ENCODE assay signal across 16 cellular contexts in genomic region chr17:76314392-76315227, GRCh38. TPM values are rescaled to one million over a fixed set of nuclear protein-coding genes. Genes with fewer than 3 reads are reported as not detected.
A peak's percentile ranks its signal among the peaks of the same experiment; 100 is the strongest.
DNase-seq lines count a peak whose midpoint lies in the region; ATAC-seq and TF ChIP-seq lines count a peak whose summit lies in the region.
"Had no signal": no experiment of that assay in that cellular context is flagged by ENCODE, and none has a peak within 500 bp of the region (broad histone marks: within the 10 kb centered on the region; RNA-seq: fewer than 3 reads in every experiment).

No MANE protein-coding gene starts in this region.

- no peaks in the 10 kb centered on the region for H3K9me3 Mint-ChIP-seq in activated T-cell treated with anti-CD3 and anti-CD28 coated beads, Interleukin-2, amount 50 U/mL, for 4 hours
- H3K9me3 Mint-ChIP-seq: activated naive CD8-positive, alpha-beta T cell treated with anti-CD3 and anti-CD28 coated beads, Interleukin-2, amount 10 ng/mL, durations not matched to agents 7 days and 5 days; neural crest cell had no signal

- H3K9me3 ChIP-seq in A673 (ENCODE audit: low read depth, low read length, poor library complexity, severe bottlenecking) (no peaks in the 10 kb centered on the region), SK-N-SH (no peaks in the 10 kb centered on the region), PC-9 (ENCODE audit: insufficient read depth, low read depth) (no peaks in the 10 kb centered on the region)
- H3K9me3 ChIP-seq: transverse colon had no signal

- H2AFZ ChIP-seq in SK-N-SH (ENCODE audit: low read depth) (no peak overlapping the region), PC-9 (no peak overlapping the region)

- H3K27me3 ChIP-seq in A673 (replicated peaks; ENCODE audit: insufficient read depth, low read depth, low read length, poor library complexity) (no peaks in the 10 kb centered on the region), SK-N-SH (ENCODE audit: insufficient read depth) (no peaks in the 10 kb centered on the region), PC-9 (ENCODE audit: insufficient read depth, low read depth) (no peaks in the 10 kb centered on the region)
- H3K27me3 ChIP-seq: transverse colon had no signal

- H3K27ac ChIP-seq in A673 (ENCODE audit: low read depth, low read length, poor library complexity, severe bottlenecking) (peak overlapping the region; percentile 57), SK-N-SH (ENCODE audit: low read depth in 2 of 2, low read length in 1 of 2) (peak overlapping the region in 1 of 2 experiments; percentile 26; a peak in 1 of 4 replicates), PC-9 (no peak overlapping the region)
- H3K27ac ChIP-seq: transverse colon had no signal

- intact Hi-C loops in A673 (cut with micrococcal nuclease; ENCODE audit: unreplicated experiment) (no loop called here), posterior vena cava (cut with DNase I) (no loop called here), PC-9 (cut with micrococcal nuclease; ENCODE audit: unreplicated experiment) (no loop called here)

- no peak for TF ChIP-seq CTCF in A673 (conservative IDR thresholded peaks at IDR 0.05; ENCODE audit: low read depth, low read length)
- TF ChIP-seq CTCF in SK-N-SH (IDR thresholded peaks at IDR 0.05): no peak
- no peak for TF ChIP-seq CTCF in fibroblast of villous mesenchyme (IDR thresholded peaks at IDR 0.05; ENCODE audit: insufficient read depth, low read depth, low read length)
- no peak for TF ChIP-seq CTCF in PC-9 (conservative IDR thresholded peaks at IDR 0.05)

- H3F3A ChIP-seq in SK-N-SH (replicated peaks; ENCODE audit: insufficient read depth) (peaks cover 10% of the 10 kb centered on the region), PC-9 (ENCODE audit: insufficient read depth, low read depth) (no peaks in the 10 kb centered on the region)

- no TSS peak for BruUV-seq in A673 (replicated peaks; lab: Mats Ljungman, UMichigan)
- BruUV-seq in PC-9 (replicated peaks; lab: Mats Ljungman, UMichigan): no TSS peak

- H3K4me2 ChIP-seq in SK-N-SH: 0 out of 2 replicates have a peak overlapping the region, but pooled peaks have one; percentile 1
- no peak overlapping the region for H3K4me2 ChIP-seq in PC-9

- DNase-seq in A673 (ENCODE audit: low spot score): peak; percentile 45
- DNase-seq in SK-N-SH: no peak
- peak; percentile 62 for DNase-seq in fibroblast of villous mesenchyme (ENCODE audit: low read depth)
- DNase-seq in posterior vena cava (ENCODE audit: low spot score): peak; percentile 71
- DNase-seq in stimulated activated CD4-positive, alpha-beta T cell treated with anti-CD3 and anti-CD28 coated beads, Interleukin-15, amount 100 ng/mL, for 24 hours: no peak
- no peak for DNase-seq in GM19238 (ENCODE audit: insufficient read length, low spot score)
- no peak for DNase-seq in PC-9
- DNase-seq in activated T-cell treated with anti-CD3 and anti-CD28 coated beads, Interleukin-2, amount 50 U/mL, for 4 hours: no peak
- DNase-seq: activated CD4-positive, alpha-beta T cell treated with anti-CD3 and anti-CD28 coated beads for 4 hours; activated naive CD8-positive, alpha-beta T cell treated with anti-CD3 and anti-CD28 coated beads, Interleukin-2, amount 10 ng/mL, durations not matched to agents 7 days and 5 days; COR-L47; foreskin melanocyte; H7; NCI-H1930; transverse colon had no signal

- H3K36me3 Mint-ChIP-seq in activated T-cell treated with anti-CD3 and anti-CD28 coated beads, Interleukin-2, amount 50 U/mL, for 4 hours (ENCODE audit: insufficient read depth): peaks cover 11% of the 10 kb centered on the region

- no peak for TF ChIP-seq EP300 in SK-N-SH (IDR thresholded peaks at IDR 0.05; ENCODE audit: borderline replicate concordance in 1 of 2, low read depth in 1 of 2, low read length in 1 of 2)

- H3K27me3 Mint-ChIP-seq in activated T-cell treated with anti-CD3 and anti-CD28 coated beads, Interleukin-2, amount 50 U/mL, for 4 hours (ENCODE audit: low read depth): no peaks in the 10 kb centered on the region
- H3K27me3 Mint-ChIP-seq: activated naive CD8-positive, alpha-beta T cell treated with anti-CD3 and anti-CD28 coated beads, Interleukin-2, amount 10 ng/mL, durations not matched to agents 7 days and 5 days had no signal

- H3K9ac ChIP-seq in SK-N-SH: no peak overlapping the region

- ATAC-seq in activated T-cell treated with anti-CD3 and anti-CD28 coated beads, Interleukin-2, amount 50 U/mL, for 4 hours: no peak

- TF ChIP-seq RAD21 in SK-N-SH (IDR thresholded peaks at IDR 0.05; ENCODE audit: low read length): no peak

- H3K36me3 ChIP-seq in A673 (ENCODE audit: insufficient read depth, low read length, poor library complexity, severe bottlenecking) (peaks cover 16% of the 10 kb centered on the region), SK-N-SH (replicated peaks in 1 of 2; ENCODE audit: control insufficient read depth in 1 of 2, insufficient read depth in 2 of 2, low read length in 1 of 2) (peaks cover 45 to 48% of the 10 kb centered on the region in 2 experiments), PC-9 (ENCODE audit: low read depth) (no peaks in the 10 kb centered on the region)

- peaks cover 8% of the 10 kb centered on the region for H3K4me1 Mint-ChIP-seq in activated T-cell treated with anti-CD3 and anti-CD28 coated beads, Interleukin-2, amount 50 U/mL, for 4 hours (ENCODE audit: low read depth)
- H3K4me1 Mint-ChIP-seq: neural crest cell had no signal

- no peak overlapping the region for H3K4me3 Mint-ChIP-seq in activated T-cell treated with anti-CD3 and anti-CD28 coated beads, Interleukin-2, amount 50 U/mL, for 4 hours
- H3K4me3 Mint-ChIP-seq: activated naive CD8-positive, alpha-beta T cell treated with anti-CD3 and anti-CD28 coated beads, Interleukin-2, amount 10 ng/mL, durations not matched to agents 7 days and 5 days; neural crest cell had no signal

- H3K79me2 ChIP-seq in SK-N-SH (ENCODE audit: insufficient read depth) (0 out of 2 replicates have a peak, but pooled peaks cover 2% of the 10 kb centered on the region), PC-9 (ENCODE audit: low read depth) (no peaks in the 10 kb centered on the region)

- H4K20me1 ChIP-seq in SK-N-SH (ENCODE audit: insufficient read depth) (peaks cover 8% of the 10 kb centered on the region; the same call in 1 of the 2 replicates), PC-9 (ENCODE audit: insufficient read depth) (no peaks in the 10 kb centered on the region)

- H3K4me3 ChIP-seq in A673 (ENCODE audit: low read depth, low read length, poor library complexity, severe bottlenecking) (no peak overlapping the region), SK-N-SH (ENCODE audit: low read depth in 2 of 2, low read length in 1 of 2) (no peak overlapping the region), fibroblast of villous mesenchyme (ENCODE audit: low read depth, low read length) (peak overlapping the region; percentile 21), PC-9 (no peak overlapping the region)
- H3K4me3 ChIP-seq: transverse colon had no signal

- 91% methylated on average over 15 of the region's 15 CpGs for WGBS in SK-N-SH (ENCODE audit: low lambda C conversion rate)

- H3K4me1 ChIP-seq in A673 (ENCODE audit: insufficient read depth, low read length, poor library complexity, severe bottlenecking) (peaks cover 17% of the 10 kb centered on the region), SK-N-SH (ENCODE audit: control insufficient read depth in 1 of 2, insufficient read depth in 2 of 2, low read depth in 1 of 2, low read length in 1 of 2) (peaks cover 0 to 7% of the 10 kb centered on the region in 2 experiments; a peak in 1 of 4 replicates), PC-9 (replicated peaks; ENCODE audit: insufficient read depth) (no peaks in the 10 kb centered on the region)
- H3K4me1 ChIP-seq: transverse colon had no signal

- no peaks in the 10 kb centered on the region for H3K9me2 ChIP-seq in SK-N-SH
- H3K9me2 ChIP-seq in PC-9 (ENCODE audit: insufficient read depth): no peaks in the 10 kb centered on the region

- POLR2A ChIA-PET in A673 (lab: Charles Lee; ENCODE audit: low non-redundant PET) (no interaction called here), SK-N-SH (lab: Yijun Ruan, JAX) (no interaction called here), PC-9 (lab: Charles Lee; ENCODE audit: unreplicated experiment) (no interaction called here)

- CTCF ChIA-PET in A673 (lab: Charles Lee) (interaction anchor here (0.7 kb wide), 1 partner anchor 1304 kb away, joined by 4 read pairs; no protein-coding TSS in a partner anchor), SK-N-SH (lab: Yijun Ruan, JAX) (interaction anchor here (0.8 to 5.9 kb wide), 8 partner anchors 13 to 191 kb away, joined by 3 to 56 read pairs (median 4); partner anchors contain the start of gene SPHK1), PC-9 (lab: Charles Lee) (interaction anchor here (0.6 to 0.7 kb wide), 2 partner anchors 57 to 83 kb away, joined by 6 to 7 read pairs; no protein-coding TSS in a partner anchor)

TF ChIP-seq in SK-N-SH, 30 proteins besides CTCF, POLR2A, EP300 and RAD21 (continues in another document):
- no peak for TF ChIP-seq EZH2phosphoT487 (IDR thresholded peaks at IDR 0.05; ENCODE audit: borderline replicate concordance, low read depth)
- TF ChIP-seq GABPA (IDR thresholded peaks at IDR 0.05; ENCODE audit: low read depth): no peak

RNA-seq across cellular contexts. Expression of gene QRICH2, which starts 6.5 kb away (rescaled TPM):
- total RNA-seq in A673 (2021): 3.3 and 4.3 TPM in 2 replicates
- 6.2 and 7.6 TPM in 2 replicates for polyA plus RNA-seq in SK-N-SH (2012; rRNA removed)
- 1.8 and 3.0 TPM in 2 replicates for polyA plus RNA-seq in SK-N-SH (2012; cell fraction: cytosol; rRNA removed)
- polyA plus RNA-seq in SK-N-SH (2012; cell fraction: nucleus; rRNA removed): 32.3 and 33.8 TPM in 2 replicates
- 2.2 and 2.6 TPM in 2 replicates for total RNA-seq in fibroblast of villous mesenchyme
- 1 to 10 TPM in 1 of 2 donors, under 1 TPM in 1; 0.83 to 1.6 TPM for total RNA-seq in posterior vena cava
- 2.7 and 3.3 TPM in 2 replicates for total RNA-seq in PC-9 (2021)
- total RNA-seq in activated T-cell treated with anti-CD3 and anti-CD28 coated beads, Interleukin-2, amount 50 U/mL, for 4 hours: 1 to 10 TPM; 1.1 to 2.1 (median 1.2) TPM

RNA-seq across cellular contexts. Expression of gene PRPSAP1, which starts 39.1 kb away (rescaled TPM):
- total RNA-seq in A673 (2021): 77.5 and 89.2 TPM in 2 replicates
- polyA plus RNA-seq in SK-N-SH (2012; rRNA removed): 118 and 125 TPM in 2 replicates
- polyA plus RNA-seq in SK-N-SH (2012; cell fraction: cytosol; rRNA removed): 105 and 114 TPM in 2 replicates
- 216 and 280 TPM in 2 replicates for polyA plus RNA-seq in SK-N-SH (2012; cell fraction: nucleus; rRNA removed)
- 48.8 and 55.1 TPM in 2 replicates for total RNA-seq in fibroblast of villous mesenchyme
- total RNA-seq in posterior vena cava: 10 to 100 TPM; 33.7 to 34.8 TPM
- total RNA-seq in PC-9 (2021): 63.3 and 73.0 TPM in 2 replicates
- total RNA-seq in activated T-cell treated with anti-CD3 and anti-CD28 coated beads, Interleukin-2, amount 50 U/mL, for 4 hours: 10 to 100 TPM; 28.1 to 32.3 (median 31.8) TPM

RNA-seq across cellular contexts. Expression of gene UBALD2, which starts 49.5 kb away (rescaled TPM):
- total RNA-seq in A673 (2021): 45.7 and 46.5 TPM in 2 replicates
- polyA plus RNA-seq in SK-N-SH (2012; rRNA removed): 16.7 and 27.0 TPM in 2 replicates
- 10.3 and 14.0 TPM in 2 replicates for polyA plus RNA-seq in SK-N-SH (2012; cell fraction: cytosol; rRNA removed)
- polyA plus RNA-seq in SK-N-SH (2012; cell fraction: nucleus; rRNA removed): 14.0 and 19.5 TPM in 2 replicates
- 5.5 and 5.6 TPM in 2 replicates for total RNA-seq in fibroblast of villous mesenchyme
- total RNA-seq in posterior vena cava: 10 to 100 TPM; 21.7 to 22.5 TPM
- 110 and 134 TPM in 2 replicates for total RNA-seq in PC-9 (2021)
- 100 to 1,000 TPM; 162 to 196 (median 186) TPM for total RNA-seq in activated T-cell treated with anti-CD3 and anti-CD28 coated beads, Interleukin-2, amount 50 U/mL, for 4 hours

Comparison
In these comparisons a context has a peak if more than half of its experiments do, and no peak if none do; other contexts are left out.
1. DNase-seq: peak in A673 (single experiment), fibroblast of villous mesenchyme (single experiment) and posterior vena cava (single experiment); none in SK-N-SH (single experiment), stimulated activated CD4-positive, alpha-beta T cell treated with anti-CD3 and anti-CD28 coated beads, Interleukin-15, amount 100 ng/mL, for 24 hours (single experiment), GM19238 (single experiment), PC-9 (0 of 2) and activated T-cell treated with anti-CD3 and anti-CD28 coated beads, Interleukin-2, amount 50 U/mL, for 4 hours (single experiment).